6 cellular contexts compared by ENCODE assay signal in the genomic region with DNA sequence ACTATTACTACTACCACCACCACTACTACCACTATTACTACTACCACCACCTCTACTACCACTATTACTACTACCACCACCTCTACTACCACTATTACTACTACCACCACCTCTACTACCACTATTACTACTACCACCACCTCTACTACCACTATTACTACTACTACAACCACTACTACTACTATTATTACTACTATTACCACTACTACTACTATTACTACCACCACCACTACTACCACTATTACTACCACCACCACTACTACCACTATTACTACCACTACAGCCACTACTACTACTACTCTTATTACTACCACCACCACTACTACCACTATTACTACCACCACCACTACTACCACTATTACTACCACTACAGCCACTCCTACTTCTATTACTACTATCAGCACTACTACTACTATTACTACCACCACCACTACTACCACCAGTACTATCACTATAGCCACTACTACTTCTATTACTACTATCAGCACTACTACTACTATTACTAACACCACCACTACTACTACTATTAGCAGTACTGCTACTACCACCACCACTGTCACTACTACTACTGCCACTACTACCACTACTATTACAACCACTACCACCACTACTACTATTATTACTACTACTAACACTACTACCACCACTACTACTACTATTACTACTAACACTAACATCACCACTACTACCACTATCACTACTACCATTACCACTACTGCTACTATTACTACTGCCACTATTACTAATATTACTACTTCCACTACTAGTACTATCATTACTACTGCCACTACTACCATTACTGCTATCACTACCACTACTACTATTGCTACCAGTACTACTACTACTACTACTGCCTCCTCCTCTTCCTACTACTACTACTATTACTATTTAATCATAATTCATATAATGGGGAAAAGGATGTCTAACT.
DNase-seq lines count a peak whose midpoint lies in the region; ATAC-seq, FAIRE-seq and TF ChIP-seq lines count a peak whose summit lies in the region.
"Not testable (repeated sequence)": the region's sequence is repeated elsewhere in the genome, so short reads cannot be mapped to it uniquely, and the experiment has no call there.

No MANE protein-coding gene starts in this region.

- H3K9ac ChIP-seq in GM12878 (ENCODE audit: control insufficient read depth, insufficient read depth, low read length), result not testable (repeated sequence)

- not testable (repeated sequence) for TF ChIP-seq RAD21 in GM12878 (IDR thresholded peaks at IDR 0.05; ENCODE audit: insufficient read depth, low read depth, low read length)

- H3K4me3 ChIP-seq in GM12878, result not testable (repeated sequence)

- TF ChIP-seq CTCF in HFFc6 (IDR thresholded peaks at IDR 0.05); GM12878 (IDR thresholded peaks at IDR 0.05 in 2 of 3, conservative IDR thresholded peaks at IDR 0.05 in 1 of 3; ENCODE audit: control insufficient read depth in 2 of 3, extremely low read depth in 1 of 3, insufficient read depth in 1 of 3, low read depth in 3 of 3, low read length in 3 of 3); osteocyte (IDR thresholded peaks at IDR 0.05): not testable (repeated sequence)

- ATAC-seq in T-helper 17 cell; GM12878; memory B cell (ENCODE audit: low read depth): not testable (repeated sequence)

- H3K36me3 ChIP-seq in GM12878 (ENCODE audit: control insufficient read depth in 2 of 2, insufficient read depth in 2 of 2, low read length in 1 of 2), result not testable (repeated sequence)

- H3K27ac Mint-ChIP-seq in HFFc6 (peak overlapping the region; percentile 44; the same call in 1 of the 2 replicates), T-helper 17 cell (peak overlapping the region; percentile 2), memory B cell (peak overlapping the region; percentile 3), osteocyte (ENCODE audit: unreplicated experiment) (peak overlapping the region; percentile 25)

- not testable (repeated sequence) for H3K27me3 ChIP-seq in GM12878 (replicated peaks in 1 of 2; ENCODE audit: control insufficient read depth in 2 of 2, insufficient read depth in 2 of 2, low read length in 1 of 2)

- not testable (repeated sequence) for H2AFZ ChIP-seq in GM12878 (ENCODE audit: control insufficient read depth, low read depth, low read length)

- not testable (repeated sequence) for H4K20me1 ChIP-seq in GM12878 (ENCODE audit: control insufficient read depth, insufficient read depth)

- H3K9me3 ChIP-seq in T-helper 17 cell (ENCODE audit: control insufficient read depth, low read length, poor library complexity, severe bottlenecking); GM12878 (replicated peaks; ENCODE audit: control insufficient read depth, insufficient read depth, low read length): not testable (repeated sequence)

- H3K4me1 Mint-ChIP-seq in HFFc6 (ENCODE audit: low read depth); T-helper 17 cell; memory B cell; osteocyte (ENCODE audit: unreplicated experiment): not testable (repeated sequence)

- in situ Hi-C loops in GM12878 (cut with MboI), result not testable (repeated sequence)

- FAIRE-seq in GM12878 (lab: Jason Lieb, UNC) (peak; percentile 97), endometrium (lab: Jason Lieb, UNC) (peak; percentile 46)

- H3K9me3 Mint-ChIP-seq in HFFc6 (peaks cover 90% of the 10 kb centered on the region), memory B cell (peaks cover 14% of the 10 kb centered on the region), osteocyte (ENCODE audit: unreplicated experiment) (peaks cover 33% of the 10 kb centered on the region)

- peaks cover 23% of the 10 kb centered on the region for H3K36me3 Mint-ChIP-seq in HFFc6 (ENCODE audit: low read depth)
- H3K36me3 Mint-ChIP-seq in T-helper 17 cell (ENCODE audit: low read depth); memory B cell; osteocyte (ENCODE audit: unreplicated experiment): not testable (repeated sequence)

- not testable (repeated sequence) for H3K27me3 Mint-ChIP-seq in HFFc6 (ENCODE audit: insufficient read depth); T-helper 17 cell; memory B cell; osteocyte (ENCODE audit: unreplicated experiment)

- not testable (repeated sequence) for DNase-seq in HFFc6; T-helper 17 cell; GM12878 (ENCODE audit: low read depth, low spot score); memory B cell (ENCODE audit: low spot score in 2 of 2); osteocyte (ENCODE audit: extremely low spot score, unreplicated experiment)

- peak overlapping the region; percentile 9; the same call in 1 of the 2 replicates for H3K4me3 Mint-ChIP-seq in HFFc6
- not testable (repeated sequence) for H3K4me3 Mint-ChIP-seq in T-helper 17 cell; memory B cell; osteocyte (ENCODE audit: unreplicated experiment)

- TF ChIP-seq EP300 in GM12878 (IDR thresholded peaks at IDR 0.05; ENCODE audit: borderline replicate concordance in 1 of 2, control insufficient read depth in 1 of 2, low read depth in 2 of 2, low read length in 2 of 2), result not testable (repeated sequence)

- H3K4me1 ChIP-seq in GM12878 (ENCODE audit: control insufficient read depth, insufficient read depth, low read length), result not testable (repeated sequence)

- H3K4me2 ChIP-seq in GM12878 (ENCODE audit: control insufficient read depth, insufficient read depth), result not testable (repeated sequence)

- POLR2A ChIA-PET in GM12878 (lab: Charles Lee), result not testable (repeated sequence)

- intact Hi-C loops in GM12878 (cut with micrococcal nuclease; ENCODE audit: unreplicated experiment), result not testable (repeated sequence)

- H3K79me2 ChIP-seq in GM12878 (ENCODE audit: control insufficient read depth, insufficient read depth, low read length), result not testable (repeated sequence)

- CTCF ChIA-PET in GM12878 (lab: Yijun Ruan, JAX), result not testable (repeated sequence)

- not testable (repeated sequence) for H3K27ac ChIP-seq in GM12878 (ENCODE audit: control insufficient read depth, insufficient read depth)

- RAD21 ChIA-PET in GM12878 (lab: Charles Lee; ENCODE audit: unreplicated experiment), result not testable (repeated sequence)

- not testable (repeated sequence) for BruUV-seq in GM12878 (replicated peaks; lab: Mats Ljungman, UMichigan)

- SMC1A ChIA-PET in GM12878 (lab: Charles Lee; ENCODE audit: uncharacterized antibody, unreplicated experiment), result not testable (repeated sequence)

- not testable (repeated sequence) for TF ChIP-seq POLR2A in GM12878 (IDR thresholded peaks at IDR 0.05; ENCODE audit: low read depth, low read length)
